Comparison of ENCODE assay signal across 8 cellular contexts in the genomic region with DNA sequence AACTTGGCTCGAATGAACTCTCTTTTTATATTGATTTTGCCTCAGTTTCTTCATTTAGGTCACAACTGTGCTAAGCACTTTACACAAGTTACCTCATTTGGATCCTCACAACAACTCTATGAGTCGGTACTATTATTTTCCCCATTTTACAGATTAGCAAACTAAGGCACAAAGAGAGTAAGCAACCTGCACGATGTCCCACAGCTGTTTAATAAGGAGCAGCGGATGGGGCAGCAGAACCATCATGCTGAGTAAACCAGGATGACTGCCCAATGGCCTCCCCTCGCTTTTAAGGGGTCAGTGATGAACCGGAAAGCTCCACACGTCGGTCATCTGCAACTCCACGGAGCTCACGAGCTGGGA. TPM values are rescaled to one million over a fixed set of nuclear protein-coding genes. Genes with fewer than 3 reads are reported as not detected.
DNase-seq lines count a peak whose midpoint lies in the region; FAIRE-seq and TF ChIP-seq lines count a peak whose summit lies in the region.

No MANE protein-coding gene starts in this region.

- H3K4me1 ChIP-seq in Caco-2 (peaks cover 19% of the 10 kb centered on the region), H1 (replicated peaks in 1 of 4; ENCODE audit: control insufficient read depth in 3 of 4, insufficient read depth in 4 of 4, low read length in 3 of 4) (peaks cover 2 to 6% (median 4%) of the 10 kb centered on the region in 4 experiments; a peak in 4 of 7 replicates), neuron (ENCODE audit: insufficient read depth, low read length) (no peaks in the 10 kb centered on the region)

- TF ChIP-seq POLR2A in H1 (IDR thresholded peaks at IDR 0.05; ENCODE audit: control extremely low read depth in 1 of 2, low read depth in 2 of 2, low read length in 2 of 2) = no peak

- no peak overlapping the region for H3K56ac ChIP-seq in H1 (replicated peaks; ENCODE audit: insufficient read length, low read depth, low read length)

- no peak for FAIRE-seq in H1 (lab: Jason Lieb, UNC)

- no peak overlapping the region for H4K91ac ChIP-seq in H1 (replicated peaks; ENCODE audit: insufficient read length, low read length)

- no peaks in the 10 kb centered on the region for H3K9me3 ChIP-seq in Caco-2
- no peaks in the 10 kb centered on the region for H3K9me3 ChIP-seq in H1 (ENCODE audit: insufficient read depth in 2 of 2, low read depth in 1 of 2, low read length in 1 of 2)
- H3K9me3 ChIP-seq in neuron (ENCODE audit: low read length) = no peaks in the 10 kb centered on the region

- no peak overlapping the region for H2BK15ac ChIP-seq in H1 (ENCODE audit: low read length)

- peaks cover 11% of the 10 kb centered on the region; the same call in 1 of the 2 replicates for H3K23me2 ChIP-seq in H1 (ENCODE audit: low read depth, low read length)

- H2AK5ac ChIP-seq in H1 (ENCODE audit: low read depth, low read length) = no peak overlapping the region

- no peaks in the 10 kb centered on the region for H3K36me3 ChIP-seq in Caco-2 (ENCODE audit: control insufficient read depth, insufficient read depth, low read length)
- no peaks in the 10 kb centered on the region for H3K36me3 ChIP-seq in H1 (ENCODE audit: control insufficient read depth in 2 of 4, insufficient read depth in 4 of 4, low read length in 3 of 4)
- H3K36me3 ChIP-seq in neuron (ENCODE audit: insufficient read depth, low read length) = no peaks in the 10 kb centered on the region

- TF ChIP-seq CTCF in Caco-2 (IDR thresholded peaks at IDR 0.05; ENCODE audit: insufficient read depth in 1 of 2, low read depth in 1 of 2, low read length in 1 of 2, severe bottlenecking in 1 of 2, unreplicated experiment in 1 of 2) = no peak
- no peak for TF ChIP-seq CTCF in H1 (IDR thresholded peaks at IDR 0.05; ENCODE audit: control extremely low read depth in 1 of 3, insufficient read depth in 1 of 3, low read depth in 1 of 3, low read length in 3 of 3)

- no peaks in the 10 kb centered on the region for H3K79me1 ChIP-seq in H1 (ENCODE audit: low read depth, low read length)

- H3K14ac ChIP-seq in H1 (ENCODE audit: insufficient read length) = no peak overlapping the region

- intact Hi-C loops in Caco-2 (cut with micrococcal nuclease; ENCODE audit: unreplicated experiment) = loop anchor here (5.0 kb wide), 1 partner anchor 193 kb away; no protein-coding TSS in a partner anchor

- no peaks in the 10 kb centered on the region for H3K79me2 ChIP-seq in H1 (ENCODE audit: control insufficient read depth in 1 of 2, insufficient read depth in 2 of 2, low read length in 2 of 2)

- no peak overlapping the region for H2BK12ac ChIP-seq in H1 (ENCODE audit: low read depth, low read length)

- H2AFZ ChIP-seq in H1 (ENCODE audit: low read length) = peak overlapping the region; percentile 78; the same call in 1 of the 2 replicates
- peak overlapping the region; percentile 83 for H2AFZ ChIP-seq in neuron (ENCODE audit: low read depth, low read length)

- POLR2A ChIA-PET in Caco-2 (lab: Charles Lee) = interaction anchor here (1.6 kb wide), 1 partner anchor 191 kb away, joined by 4 read pairs; no protein-coding TSS in a partner anchor
- POLR2A ChIA-PET in H1 (lab: Charles Lee; ENCODE audit: partially characterized antibody) = interaction anchor here (0.6 to 0.7 kb wide), 2 partner anchors 101 to 1444 kb away, joined by 3 to 5 read pairs; no protein-coding TSS in a partner anchor

- H2BK120ac ChIP-seq in H1 (replicated peaks; ENCODE audit: low read depth, low read length) = no peak overlapping the region

- no peak overlapping the region for H3K27ac Mint-ChIP-seq in Caco-2 (ENCODE audit: unreplicated experiment)

- CTCF ChIA-PET in Caco-2 (lab: Charles Lee) = interaction anchor here (1.0 to 1.9 kb wide), 4 partner anchors 9 to 207 kb away, joined by 3 to 8 read pairs (median 6); no protein-coding TSS in a partner anchor
- CTCF ChIA-PET in H1 (lab: Charles Lee; ENCODE audit: partially characterized antibody) = interaction anchor here (0.5 to 2.6 kb wide), 10 partner anchors 8 to 331 kb away, joined by 3 to 13 read pairs (median 6); no protein-coding TSS in a partner anchor

- H2BK20ac ChIP-seq in H1 (ENCODE audit: low read length) = no peak overlapping the region

- TF ChIP-seq EP300 in H1 (IDR thresholded peaks at IDR 0.05; ENCODE audit: borderline replicate concordance in 1 of 2, low read depth in 2 of 2, low read length in 2 of 2) = no peak

- H2BK5ac ChIP-seq in H1 (ENCODE audit: low read depth, low read length) = no peak overlapping the region

- DNase-seq in Caco-2 (no peak), LoVo (ENCODE audit: low spot score) (peak; percentile 3), H1 (ENCODE audit: low read depth in 1 of 2, low spot score in 2 of 2) (no peak), GM19238 (ENCODE audit: insufficient read length, low spot score) (no peak), SHP77 (lab: John Stamatoyannopoulos, UW) (no peak), hippocampal formation (lab: John Stamatoyannopoulos, UW) (no peak), NCI-H774 (lab: John Stamatoyannopoulos, UW) (no peak)

- H3K18ac ChIP-seq in H1 (ENCODE audit: extremely low read depth, low read length) = no peak overlapping the region

- no peaks in the 10 kb centered on the region for H3K9me3 Mint-ChIP-seq in Caco-2 (ENCODE audit: unreplicated experiment)

- peak overlapping the region; percentile 73; the same call in 1 of the 2 replicates for H4K8ac ChIP-seq in H1 (ENCODE audit: extremely low read depth, insufficient read depth, low read length)

- no peak overlapping the region for H3K4ac ChIP-seq in H1 (replicated peaks; ENCODE audit: insufficient read length, low read depth, low read length)

- H3K36me3 Mint-ChIP-seq in Caco-2 (ENCODE audit: insufficient read depth, unreplicated experiment) = peaks cover 5% of the 10 kb centered on the region

- peak overlapping the region; percentile 82 for H3K4me3 ChIP-seq in Caco-2 (ENCODE audit: low read depth, low read length)
- H3K4me3 ChIP-seq in H1 (ENCODE audit: extremely low read depth in 1 of 4, insufficient read depth in 2 of 4, low read depth in 3 of 4, low read length in 4 of 4) = peak overlapping the region; percentile 56 to 66 (median 62); a peak in 6 of 8 replicates
- H3K4me3 ChIP-seq in neuron (ENCODE audit: low read length) = peak overlapping the region; percentile 42

- peak overlapping the region; percentile 72 for H3K4me3 Mint-ChIP-seq in Caco-2 (ENCODE audit: unreplicated experiment)

- H3K27me3 Mint-ChIP-seq in Caco-2 (ENCODE audit: insufficient read depth, unreplicated experiment) = no peaks in the 10 kb centered on the region

- no peak overlapping the region for H4K5ac ChIP-seq in H1 (ENCODE audit: insufficient read length, low read depth, low read length)

- TF ChIP-seq RAD21 in H1 (IDR thresholded peaks at IDR 0.05 in 1 of 2, conservative IDR thresholded peaks at IDR 0.05 in 1 of 2; ENCODE audit: low read depth in 2 of 2, low read length in 2 of 2) = no peak

- no peaks in the 10 kb centered on the region for H3K27me3 ChIP-seq in Caco-2 (replicated peaks; ENCODE audit: control insufficient read depth, insufficient read depth, low read length)
- H3K27me3 ChIP-seq in H1 (replicated peaks in 1 of 4; ENCODE audit: control insufficient read depth in 3 of 4, extremely low read depth in 1 of 4, insufficient read depth in 3 of 4, low read length in 3 of 4) = peaks cover 0 to 18% (median 16%) of the 10 kb centered on the region in 4 experiments; a peak in 6 of 7 replicates
- peaks cover 13% of the 10 kb centered on the region for H3K27me3 ChIP-seq in neuron (ENCODE audit: insufficient read depth, low read length)

- H3K9ac ChIP-seq in H1 (replicated peaks in 1 of 4; ENCODE audit: extremely low read depth in 1 of 4, low read depth in 3 of 4, low read length in 3 of 4) = no peak overlapping the region

- H3K23ac ChIP-seq in H1 (ENCODE audit: insufficient read length) = no peak overlapping the region

- H3K4me1 Mint-ChIP-seq in Caco-2 (ENCODE audit: low read depth, unreplicated experiment) = peaks cover 23% of the 10 kb centered on the region

- WGBS in H1 (ENCODE audit: extremely low coverage in 1 of 2, insufficient coverage in 1 of 2, insufficient read length in 1 of 2, insufficient replicate concordance in 2 of 2, low coverage in 1 of 2, low lambda C conversion rate in 2 of 2, missing lambda C conversion rate in 1 of 2), 2 experiments = 45% methylated on average over 10 of the region's 10 CpGs; no CpG with 5 or more reads in 1 of the 2 experiments

- BruUV-seq in Caco-2 (replicated peaks; lab: Mats Ljungman, UMichigan) = no TSS peak

- no peaks in the 10 kb centered on the region for H4K20me1 ChIP-seq in H1 (replicated peaks in 1 of 2; ENCODE audit: control insufficient read depth in 1 of 2, insufficient read depth in 2 of 2, low read length in 2 of 2)

- H3K4me2 ChIP-seq in H1 (ENCODE audit: insufficient read depth in 1 of 2, low read depth in 2 of 2, low read length in 2 of 2) = peak overlapping the region; percentile 77 to 79

- H3K27ac ChIP-seq in H1 (ENCODE audit: low read depth, low read length) = no peak overlapping the region

TF ChIP-seq in H1, 55 proteins besides CTCF, POLR2A, EP300 and RAD21 (continues in another document):
- TF ChIP-seq HDAC2 (IDR thresholded peaks at IDR 0.05; ENCODE audit: borderline replicate concordance in 1 of 2, low read depth in 2 of 2, low read length in 2 of 2) = 0 out of 4 replicates have a peak, but pooled peaks of 1 of the 2 experiments have one; percentile 81
- peak; percentile 97 for TF ChIP-seq KDM1A (IDR thresholded peaks at IDR 0.05; ENCODE audit: borderline replicate concordance, low read length)
- TF ChIP-seq CHD2 (IDR thresholded peaks at IDR 0.05; ENCODE audit: low read length) = no peak

RNA-seq across cellular contexts. Expression of a gene that starts 0.6 kb away (rescaled TPM):
- total RNA-seq in Caco-2 (2022) = 26.0 and 28.7 TPM in 2 replicates
- 7.5 and 7.8 TPM in 2 replicates for total RNA-seq in H1 (2021; fragmentation: NEBNext Ultra II Directional; extraction: Animal tissue kit (Norgen Biotek cat#: 25700))
- polyA plus RNA-seq in H1 (2011; rRNA removed) = 2.1 and 2.2 TPM in 2 replicates
- 4.0 TPM for polyA plus RNA-seq in H1 (2011; cell fraction: cytosol; rRNA removed)
- 5.9 TPM for polyA plus RNA-seq in H1 (2011; cell fraction: nucleus; rRNA removed)
- 3.6 to 6.1 TPM (median 4.7 TPM) in 4 replicates for polyA plus RNA-seq in H1 (2012, experiment 1 of 2)
- polyA plus RNA-seq in H1 (2012, experiment 2 of 2) = 1.1 TPM
- 7.0 TPM for polyA plus RNA-seq in H1 (2013, experiment 1 of 2)
- 6.1 TPM for polyA plus RNA-seq in H1 (2013, experiment 2 of 2)
- 16.3 and 17.9 TPM in 2 replicates for polyA minus RNA-seq in H1 (2011; rRNA and poly(A)+ RNA removed)
- polyA minus RNA-seq in H1 (2011; cell fraction: cytosol; rRNA and poly(A)+ RNA removed) = 9.2 TPM
- polyA minus RNA-seq in H1 (2011; cell fraction: nucleus; rRNA and poly(A)+ RNA removed) = 65.6 TPM

RNA-seq across cellular contexts. Expression of a gene that starts 38.3 kb away (rescaled TPM):
- 0.16 TPM in 1 of 2 replicates, not detected in the other for total RNA-seq in Caco-2 (2022)
- total RNA-seq in H1 (2021; fragmentation: NEBNext Ultra II Directional; extraction: Animal tissue kit (Norgen Biotek cat#: 25700)) = not detected in 2 replicates
- not detected in 2 replicates for polyA plus RNA-seq in H1 (2011; rRNA removed)
- polyA plus RNA-seq in H1 (2011; cell fraction: cytosol; rRNA removed) = not detected
- polyA plus RNA-seq in H1 (2011; cell fraction: nucleus; rRNA removed) = not detected
- not detected in 4 replicates for polyA plus RNA-seq in H1 (2012, experiment 1 of 2)
- not detected for polyA plus RNA-seq in H1 (2012, experiment 2 of 2)
- polyA plus RNA-seq in H1 (2013, experiment 1 of 2) = not detected
- polyA plus RNA-seq in H1 (2013, experiment 2 of 2) = not detected
- polyA minus RNA-seq in H1 (2011; rRNA and poly(A)+ RNA removed) = not detected in 2 replicates
- polyA minus RNA-seq in H1 (2011; cell fraction: cytosol; rRNA and poly(A)+ RNA removed) = not detected
- polyA minus RNA-seq in H1 (2011; cell fraction: nucleus; rRNA and poly(A)+ RNA removed) = not detected
